13 cellular contexts compared by ENCODE assay signal in the genomic region with DNA sequence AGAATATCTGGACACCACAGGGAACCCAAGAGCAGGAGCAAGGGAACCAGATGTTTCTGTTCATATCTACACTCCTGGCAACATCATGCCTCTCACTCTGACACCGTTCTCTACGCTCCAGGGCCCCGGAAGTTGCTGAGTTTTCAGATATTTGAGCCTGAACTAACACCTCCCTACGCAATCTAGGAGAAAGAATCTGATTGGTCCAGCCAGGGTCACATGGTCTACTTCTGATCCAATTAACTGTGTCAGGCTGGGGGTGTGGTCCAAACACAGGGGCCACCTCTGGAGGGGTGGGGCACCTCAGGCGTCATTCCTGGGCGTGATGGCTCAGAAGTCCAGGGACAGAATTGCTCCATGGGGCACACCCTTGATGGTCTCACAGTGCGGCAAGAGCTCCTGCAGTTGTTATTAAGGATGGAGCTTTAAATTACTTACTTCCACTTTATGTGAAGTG.
DNase-seq lines count a peak whose midpoint lies in the region; ATAC-seq, FAIRE-seq and TF ChIP-seq lines count a peak whose summit lies in the region.
"Had no signal": no experiment of that assay in that cellular context is flagged by ENCODE, and none has a peak within 500 bp of the region (broad histone marks: within the 10 kb centered on the region; RNA-seq: fewer than 3 reads in every experiment).

No MANE protein-coding gene starts in this region.

- no peaks in the 10 kb centered on the region for H3K9me3 ChIP-seq in GM12878 (replicated peaks; ENCODE audit: control insufficient read depth, insufficient read depth, low read length)

- no peak overlapping the region for H3K9ac ChIP-seq in GM12878 (ENCODE audit: control insufficient read depth, insufficient read depth, low read length)

- CTCF ChIA-PET in GM12878 (lab: Yijun Ruan, JAX), result interaction anchor here (0.5 kb wide), 1 partner anchor 1051 kb away, joined by 3 read pairs; no protein-coding TSS in a partner anchor
- CTCF ChIA-PET in activated CD4-positive, alpha-beta T cell treated with anti-CD3 and anti-CD28 coated beads, Interleukin-2, amount 10 ng/mL, durations not matched to agents 7 days and 5 days (lab: Charles Lee), result interaction anchor here (0.6 kb wide), 1 partner anchor 16 kb away, joined by 4 read pairs; no protein-coding TSS in a partner anchor

- RAD21 ChIA-PET in GM12878 (lab: Charles Lee; ENCODE audit: unreplicated experiment), result no interaction called here

- no peak overlapping the region for H3K27ac ChIP-seq in GM12878 (ENCODE audit: control insufficient read depth, insufficient read depth)

- H3K36me3 ChIP-seq in H7 (replicated peaks; ENCODE audit: control insufficient read depth, insufficient read depth, low read length) (no peaks in the 10 kb centered on the region), GM12878 (ENCODE audit: control insufficient read depth in 2 of 2, insufficient read depth in 2 of 2, low read length in 1 of 2) (no peaks in the 10 kb centered on the region)

- no peak for TF ChIP-seq EP300 in GM12878 (IDR thresholded peaks at IDR 0.05; ENCODE audit: borderline replicate concordance in 1 of 2, control insufficient read depth in 1 of 2, low read depth in 2 of 2, low read length in 2 of 2)

- H3K36me3 Mint-ChIP-seq in activated CD4-positive, alpha-beta T cell treated with anti-CD3 and anti-CD28 coated beads, Interleukin-2, amount 10 ng/mL, durations not matched to agents 7 days and 5 days (ENCODE audit: low read depth), result no peaks in the 10 kb centered on the region
- H3K36me3 Mint-ChIP-seq: CD14-positive monocyte had no signal

- no peaks in the 10 kb centered on the region for H4K20me1 ChIP-seq in GM12878 (ENCODE audit: control insufficient read depth, insufficient read depth)

- no peak overlapping the region for H3K27ac Mint-ChIP-seq in activated CD4-positive, alpha-beta T cell treated with anti-CD3 and anti-CD28 coated beads, Interleukin-2, amount 10 ng/mL, durations not matched to agents 7 days and 5 days
- H3K27ac Mint-ChIP-seq: CD14-positive monocyte had no signal

- H2AFZ ChIP-seq in GM12878 (ENCODE audit: control insufficient read depth, low read depth, low read length), result no peak overlapping the region

- intact Hi-C loops in GM12878 (cut with micrococcal nuclease; ENCODE audit: unreplicated experiment) (no loop called here), cardiac septum (cut with DNase I) (no loop called here)

- in situ Hi-C loops in GM12878 (cut with MboI), result no loop called here

- H3K79me2 ChIP-seq in GM12878 (ENCODE audit: control insufficient read depth, insufficient read depth, low read length), result no peaks in the 10 kb centered on the region

- H3K27me3 Mint-ChIP-seq in activated CD4-positive, alpha-beta T cell treated with anti-CD3 and anti-CD28 coated beads, Interleukin-2, amount 10 ng/mL, durations not matched to agents 7 days and 5 days, result peaks cover 7% of the 10 kb centered on the region

- DNase-seq in COR-L47 (lab: John Stamatoyannopoulos, UW) (peak; percentile 6), H7 (peak; percentile 85), NCI-H2227 treated with DMSO at 0.1 percent for 48 hours (lab: John Stamatoyannopoulos, UW) (peak; percentile 26), GM12878 (ENCODE audit: low read depth, low spot score) (no peak), cardiac septum (ENCODE audit: low spot score) (no peak)
- no peak for DNase-seq in activated CD4-positive, alpha-beta T cell treated with anti-CD3 and anti-CD28 coated beads, Interleukin-2, amount 10 ng/mL, durations not matched to agents 7 days and 5 days
- no peak for DNase-seq in activated naive CD4-positive, alpha-beta T cell (lab: John Stamatoyannopoulos, UW)
- DNase-seq: dermis blood vessel endothelial cell, occipital lobe, substantia nigra had no signal

- no peaks in the 10 kb centered on the region for H3K9me3 Mint-ChIP-seq in activated CD4-positive, alpha-beta T cell treated with anti-CD3 and anti-CD28 coated beads, Interleukin-2, amount 10 ng/mL, durations not matched to agents 7 days and 5 days

- ATAC-seq in GM12878 (no peak), esophagus mucosa (no peak)

- no peak for TF ChIP-seq CTCF in GM12878 (IDR thresholded peaks at IDR 0.05 in 2 of 3, conservative IDR thresholded peaks at IDR 0.05 in 1 of 3; ENCODE audit: control insufficient read depth in 2 of 3, extremely low read depth in 1 of 3, insufficient read depth in 1 of 3, low read depth in 3 of 3, low read length in 3 of 3)

- H3K27me3 ChIP-seq in H7 (ENCODE audit: control insufficient read depth, insufficient read depth, low read length) (peaks cover 17% of the 10 kb centered on the region), GM12878 (replicated peaks in 1 of 2; ENCODE audit: control insufficient read depth in 2 of 2, insufficient read depth in 2 of 2, low read length in 1 of 2) (no peaks in the 10 kb centered on the region)

- TF ChIP-seq RAD21 in GM12878 (IDR thresholded peaks at IDR 0.05; ENCODE audit: insufficient read depth, low read depth, low read length), result no peak

- no TSS peak for BruUV-seq in GM12878 (replicated peaks; lab: Mats Ljungman, UMichigan)

- no peaks in the 10 kb centered on the region for H3K4me1 Mint-ChIP-seq in activated CD4-positive, alpha-beta T cell treated with anti-CD3 and anti-CD28 coated beads, Interleukin-2, amount 10 ng/mL, durations not matched to agents 7 days and 5 days
- H3K4me1 Mint-ChIP-seq: CD14-positive monocyte had no signal

- POLR2A ChIA-PET in GM12878 (lab: Charles Lee), result no interaction called here
- POLR2A ChIA-PET in activated CD4-positive, alpha-beta T cell treated with anti-CD3 and anti-CD28 coated beads, Interleukin-2, amount 10 ng/mL, durations not matched to agents 7 days and 5 days (lab: Charles Lee), result no interaction called here

- H3K4me3 ChIP-seq in H7 (ENCODE audit: insufficient read depth, low read depth, low read length), result no peak overlapping the region
- no peak overlapping the region for H3K4me3 ChIP-seq in GM12878

- WGBS in GM12878 (ENCODE audit: insufficient coverage, insufficient replicate concordance, low lambda C conversion rate, missing lambda C conversion rate), result 35% methylated on average over 7 of the region's 7 CpGs

- no peak for TF ChIP-seq POLR2A in GM12878 (IDR thresholded peaks at IDR 0.05; ENCODE audit: low read depth, low read length)

- SMC1A ChIA-PET in GM12878 (lab: Charles Lee; ENCODE audit: uncharacterized antibody, unreplicated experiment), result no interaction called here

- FAIRE-seq in GM12878 (lab: Jason Lieb, UNC), result no peak
- FAIRE-seq: astrocyte had no signal

- H3K4me1 ChIP-seq in GM12878 (ENCODE audit: control insufficient read depth, insufficient read depth, low read length), result no peaks in the 10 kb centered on the region

- H3K4me2 ChIP-seq in GM12878 (ENCODE audit: control insufficient read depth, insufficient read depth), result no peak overlapping the region

- no peak overlapping the region for H3K4me3 Mint-ChIP-seq in activated CD4-positive, alpha-beta T cell treated with anti-CD3 and anti-CD28 coated beads, Interleukin-2, amount 10 ng/mL, durations not matched to agents 7 days and 5 days
- H3K4me3 Mint-ChIP-seq: CD14-positive monocyte had no signal

TF ChIP-seq in GM12878, 131 proteins besides CTCF, POLR2A, EP300 and RAD21:
- TF ChIP-seq ZBTB33 (IDR thresholded peaks at IDR 0.05), result no peak
- TF ChIP-seq, protein P1, sequence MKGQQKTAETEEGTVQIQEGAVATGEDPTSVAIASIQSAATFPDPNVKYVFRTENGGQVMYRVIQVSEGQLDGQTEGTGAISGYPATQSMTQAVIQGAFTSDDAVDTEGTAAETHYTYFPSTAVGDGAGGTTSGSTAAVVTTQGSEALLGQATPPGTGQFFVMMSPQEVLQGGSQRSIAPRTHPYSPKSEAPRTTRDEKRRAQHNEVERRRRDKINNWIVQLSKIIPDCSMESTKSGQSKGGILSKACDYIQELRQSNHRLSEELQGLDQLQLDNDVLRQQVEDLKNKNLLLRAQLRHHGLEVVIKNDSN (IDR thresholded peaks at IDR 0.05; ENCODE audit: borderline replicate concordance, extremely low read length, insufficient read depth, low read depth, low read length), result peak; percentile 5
TF ChIP-seq in GM12878: peak in this region for 1.

Comparison
In these comparisons a context has a peak if more than half of its experiments do, and no peak if none do; other contexts are left out.
1. DNase-seq: peak in COR-L47 (single experiment), H7 (single experiment) and NCI-H2227 treated with DMSO at 0.1 percent for 48 hours (single experiment); none in GM12878 (single experiment), cardiac septum (single experiment), activated CD4-positive, alpha-beta T cell treated with anti-CD3 and anti-CD28 coated beads, Interleukin-2, amount 10 ng/mL, durations not matched to agents 7 days and 5 days (single experiment) and activated naive CD4-positive, alpha-beta T cell (0 of 4).